ENCODE assay signal across 20 cellular contexts in the genomic region with DNA sequence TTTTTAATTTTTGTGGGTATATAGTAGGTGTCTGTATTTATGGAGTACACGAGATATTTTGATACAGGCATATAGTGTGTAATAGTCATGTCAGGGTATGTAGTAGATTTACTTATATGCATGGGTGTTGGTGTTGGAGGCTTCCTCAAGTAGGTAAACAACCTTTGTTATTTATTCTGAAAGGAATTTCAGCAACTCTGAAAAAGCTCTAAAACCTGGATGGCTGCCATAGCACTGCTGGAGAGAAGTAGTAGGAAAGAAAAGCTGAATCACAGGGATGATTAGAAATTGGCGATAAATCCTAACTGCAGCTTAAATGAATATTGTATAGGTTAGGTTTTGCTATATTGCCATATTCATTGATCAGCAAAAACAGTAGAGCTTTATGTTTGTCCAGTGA. TPM values are rescaled to one million over a fixed set of nuclear protein-coding genes. Genes with fewer than 3 reads are reported as not detected.
DNase-seq lines count a peak whose midpoint lies in the region; ATAC-seq, FAIRE-seq and TF ChIP-seq lines count a peak whose summit lies in the region.
"Had no signal": no experiment of that assay in that cellular context is flagged by ENCODE, and none has a peak within 500 bp of the region (broad histone marks: within the 10 kb centered on the region; RNA-seq: fewer than 3 reads in every experiment).

No MANE protein-coding gene starts in this region.

- FAIRE-seq in GM19239 (lab: Jason Lieb, UNC) = no peak

- DNase-seq in NCI-H2029 treated with DMSO at 0.1 percent for 48 hours (lab: John Stamatoyannopoulos, UW) (peak; percentile 28), cerebellar cortex (ENCODE audit: low spot score) (peak; percentile 36), right lobe of liver (peak in 1 of 3 donors; percentile 69), GM19239 (ENCODE audit: insufficient read length, low spot score) (no peak)
- no peak for DNase-seq in effector CD8-positive, alpha-beta T cell (lab: John Stamatoyannopoulos, UW)
- DNase-seq: activated CD4-positive, alpha-beta T cell treated with anti-CD3 and anti-CD28 coated beads, Interleukin-2, amount 10 ng/mL, durations not matched to agents 7 days and 5 days; activated T-cell treated with anti-CD3 and anti-CD28 coated beads, Interleukin-2, amount 50 U/mL, for 48 hours; amygdala; CD4-positive, CD25-positive, alpha-beta regulatory T cell; effector memory CD4-positive, alpha-beta T cell; H9; left colon; NCI-H510A treated with DMSO at 0.1 percent for 48 hours; sigmoid colon; stimulated activated naive CD8-positive, alpha-beta T cell treated with anti-CD3 and anti-CD28 coated beads, Interleukin-15, amount 100 ng/mL, for 72 hours had no signal

- peaks cover 14% of the 10 kb centered on the region; the same call in 1 of the 2 replicates for H3F3A ChIP-seq in DOHH2 (ENCODE audit: control insufficient read depth, insufficient read depth)

- no peak for TF ChIP-seq CTCF in DOHH2 (IDR thresholded peaks at IDR 0.05; ENCODE audit: low read depth, low read length, poor library complexity, severe bottlenecking)
- TF ChIP-seq CTCF in right lobe of liver (IDR thresholded peaks at IDR 0.05) = no peak

- H3K9me2 ChIP-seq in DOHH2 (replicated peaks; ENCODE audit: control insufficient read depth, low read length) = no peaks in the 10 kb centered on the region

- TF ChIP-seq POLR2A in right lobe of liver (IDR thresholded peaks at IDR 0.05) = no peak

- no peaks in the 10 kb centered on the region for H3K9me3 ChIP-seq in DOHH2 (ENCODE audit: control insufficient read depth, insufficient read depth, low read length)
- no peaks in the 10 kb centered on the region for H3K9me3 ChIP-seq in right lobe of liver
- H3K9me3 ChIP-seq: sigmoid colon had no signal

- peak overlapping the region; percentile 24 for H3K4me2 ChIP-seq in DOHH2 (ENCODE audit: low read length)

- no peaks in the 10 kb centered on the region for H3K27me3 ChIP-seq in DOHH2 (ENCODE audit: control insufficient read depth, low read length)
- no peaks in the 10 kb centered on the region for H3K27me3 ChIP-seq in right lobe of liver
- H3K27me3 ChIP-seq: sigmoid colon had no signal

- H3K79me2 ChIP-seq in DOHH2 (ENCODE audit: control insufficient read depth, low read length) = peaks cover 73% of the 10 kb centered on the region

- H3K4me1 ChIP-seq in DOHH2 (ENCODE audit: control insufficient read depth, low read length) (peaks cover 63% of the 10 kb centered on the region), right lobe of liver (peaks cover 0 to 50% (median 18%) of the 10 kb centered on the region in 4 donors)

- 22% methylated on average over 2 of the region's 2 CpGs for WGBS in right lobe of liver (ENCODE audit: insufficient coverage, low coverage, low lambda C conversion rate, missing lambda C conversion rate)

- no peak overlapping the region for H3K4me3 ChIP-seq in DOHH2 (ENCODE audit: low read length)
- H3K4me3 ChIP-seq in right lobe of liver = peak overlapping the region in 1 of 3 donors; percentile 31
- H3K4me3 ChIP-seq: sigmoid colon had no signal

- H3K27ac ChIP-seq in DOHH2 (ENCODE audit: low read depth, low read length) = peak overlapping the region; percentile 17
- H3K27ac ChIP-seq in right lobe of liver = peak overlapping the region in 2 of 3 donors; percentile 78 to 82
- H3K27ac ChIP-seq: HL-60, sigmoid colon had no signal

- peaks cover 70% of the 10 kb centered on the region for H3K36me3 ChIP-seq in DOHH2 (ENCODE audit: control insufficient read depth, low read length)
- H3K36me3 ChIP-seq in right lobe of liver = peaks cover 0 to 26% (median 10%) of the 10 kb centered on the region in 4 donors

- intact Hi-C loops in right lobe of liver (cut with DNase I) = no loop called here

- peak; percentile 48 to 76 (median 72) for ATAC-seq in right lobe of liver
- ATAC-seq in HG03520 (IDR thresholded peaks at IDR 0.05; ENCODE audit: unreplicated experiment) = no peak
- ATAC-seq in GM21528 (IDR thresholded peaks at IDR 0.05; ENCODE audit: low FRiP score, unreplicated experiment) = no peak
- ATAC-seq: left colon; stimulated activated naive CD8-positive, alpha-beta T cell treated with anti-CD3 and anti-CD28 coated beads, Interleukin-15, amount 100 ng/mL, for 72 hours had no signal

- no peaks in the 10 kb centered on the region for H4K20me1 ChIP-seq in DOHH2 (ENCODE audit: control insufficient read depth, insufficient read depth, low read depth, low read length)

RNA-seq across cellular contexts. Expression of gene ST14, which starts 44.4 kb away (rescaled TPM):
- 10 to 100 TPM in 3 of 6 experiments, 1 to 10 TPM in 3; 2.5 to 16.7 (median 10.8) TPM for total RNA-seq in right lobe of liver
- total RNA-seq: activated CD4-positive, alpha-beta T cell treated with anti-CD3 and anti-CD28 coated beads, Interleukin-2, amount 10 ng/mL, durations not matched to agents 7 days and 5 days; CD4-positive, CD25-positive, alpha-beta regulatory T cell; T-helper 1 cell treated with Interleukin-12 subunit alpha and Interleukin-12 subunit beta and Interleukin-4 antibody, amounts not matched to agents 30 ng/mL and 1 ng/mL, for 36 hours had no signal

RNA-seq across cellular contexts. Expression of gene APLP2, which starts 45.5 kb away (rescaled TPM):
- 100 to 1,000 TPM; 184 to 255 (median 252) TPM for total RNA-seq in right lobe of liver

Comparison
In these comparisons a context has a peak if more than half of its experiments do, and no peak if none do; other contexts are left out.
1. DNase-seq: peak in NCI-H2029 treated with DMSO at 0.1 percent for 48 hours (single experiment) and cerebellar cortex (single experiment); none in effector CD8-positive, alpha-beta T cell (single experiment) and GM19239 (single experiment).
2. ATAC-seq: peak in right lobe of liver (4 of 4); none in HG03520 (single experiment) and GM21528 (single experiment).